In the genomic region with DNA sequence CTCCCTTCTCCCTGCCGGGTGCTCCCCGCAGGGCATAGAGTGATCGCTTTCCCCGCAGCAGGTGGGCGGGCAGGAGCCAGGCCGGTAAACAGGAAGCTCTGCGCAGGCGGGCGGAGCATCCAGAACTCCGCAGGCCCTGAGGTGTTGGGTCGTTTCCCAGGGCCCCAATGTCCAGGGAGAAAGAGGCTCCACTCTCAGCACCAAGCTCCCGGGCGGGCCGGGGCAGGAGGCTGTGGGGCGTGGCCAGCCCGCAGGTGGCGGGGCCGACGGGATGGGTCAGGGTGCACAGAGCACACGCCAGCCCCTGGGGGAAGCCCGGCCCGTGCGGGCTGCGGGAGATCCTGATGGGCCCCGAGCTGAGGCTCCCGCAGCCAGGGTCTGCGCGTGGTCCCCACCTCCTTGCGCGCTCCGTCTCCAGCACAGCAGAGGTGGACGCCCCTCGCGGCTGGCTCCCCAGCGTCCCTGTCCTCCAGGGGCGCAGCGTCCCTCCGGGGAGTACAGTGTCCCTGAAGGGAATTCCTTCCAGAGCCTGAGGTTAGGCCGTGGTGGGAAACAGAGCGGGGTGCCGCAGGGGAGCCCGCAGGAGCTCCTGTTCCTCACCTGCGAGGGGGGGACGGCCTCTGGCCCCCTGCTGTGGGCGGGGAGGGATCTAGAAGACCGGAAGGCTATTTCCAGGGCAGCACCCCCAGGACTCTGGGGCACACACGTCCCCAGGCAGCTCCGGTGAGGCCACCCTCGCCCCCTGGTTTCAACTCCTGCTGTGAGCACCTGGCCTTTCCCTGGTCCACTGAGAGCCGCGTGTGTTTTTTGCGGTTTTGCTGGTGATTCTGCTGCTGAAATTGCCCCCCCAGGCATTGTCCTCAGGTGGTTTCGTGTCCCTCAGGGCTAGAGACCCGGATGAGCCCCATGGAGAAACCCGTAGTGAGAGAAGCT, we compare ENCODE assay signal across 8 cellular contexts. TPM values are rescaled to one million over a fixed set of nuclear protein-coding genes. Genes with fewer than 3 reads are reported as not detected.
DNase-seq lines count a peak whose midpoint lies in the region; ATAC-seq, FAIRE-seq and TF ChIP-seq lines count a peak whose summit lies in the region.

No MANE protein-coding gene starts in this region.

- peaks cover 53% of the 10 kb centered on the region for H4K20me1 ChIP-seq in osteoblast (ENCODE audit: insufficient read depth, low read length)

- no peaks in the 10 kb centered on the region for H3K27me3 ChIP-seq in duodenal mucosa (ENCODE audit: control insufficient read depth in 1 of 2, insufficient read depth in 2 of 2, low read length in 2 of 2)
- no peaks in the 10 kb centered on the region for H3K27me3 ChIP-seq in osteoblast (ENCODE audit: insufficient read depth, low read length)

- H3K4me3 ChIP-seq in duodenal mucosa (ENCODE audit: low read depth in 1 of 2, low read length in 2 of 2), result peak overlapping the region; percentile 54 to 58
- no peak overlapping the region for H3K4me3 ChIP-seq in osteoblast (ENCODE audit: insufficient read depth, low read length)

- H3K36me3 ChIP-seq in duodenal mucosa (ENCODE audit: control insufficient read depth in 1 of 2, insufficient read depth in 2 of 2, low read length in 2 of 2), result peaks cover 6 to 7% of the 10 kb centered on the region in 2 donors
- H3K36me3 ChIP-seq in osteoblast (ENCODE audit: insufficient read depth, low read length), result peaks cover 14% of the 10 kb centered on the region

- ATAC-seq in GM21786 (IDR thresholded peaks at IDR 0.05; ENCODE audit: unreplicated experiment) (no peak), HG02884 (IDR thresholded peaks at IDR 0.05; ENCODE audit: unreplicated experiment) (no peak)

- POLR2A ChIA-PET in RWPE1 (lab: Yijun Ruan, JAX; ENCODE audit: low non-redundant PET), result interaction anchor here (0.6 kb wide), 1 partner anchor 1831 kb away, joined by 3 read pairs; no protein-coding TSS in a partner anchor

- peak; percentile 9 for TF ChIP-seq CTCF in GM10266 (IDR thresholded peaks at IDR 0.05; ENCODE audit: control insufficient read depth, insufficient read depth, low read depth, missing control alignments)
- TF ChIP-seq CTCF in RWPE1 (conservative IDR thresholded peaks at IDR 0.05; ENCODE audit: low read depth), result no peak
- TF ChIP-seq CTCF in osteoblast (IDR thresholded peaks at IDR 0.05; ENCODE audit: extremely low read depth, low read depth, low read length), result no peak

- H2AFZ ChIP-seq in osteoblast (ENCODE audit: low read length), result no peak overlapping the region

- H3K9ac ChIP-seq in duodenal mucosa (ENCODE audit: low read depth in 1 of 2, low read length in 2 of 2), result peak overlapping the region; percentile 27 to 33

- no peak for FAIRE-seq in HTR-8/SVneo (lab: Jason Lieb, UNC)

- H3K4me2 ChIP-seq in osteoblast (ENCODE audit: insufficient read depth, low read length), result no peak overlapping the region

- peaks cover 80% of the 10 kb centered on the region for H3K79me2 ChIP-seq in osteoblast (ENCODE audit: insufficient read depth, low read length)

- peak overlapping the region; percentile 44 for H3K27ac ChIP-seq in RWPE1
- no peak overlapping the region for H3K27ac ChIP-seq in duodenal mucosa (ENCODE audit: low read depth, low read length)
- H3K27ac ChIP-seq in osteoblast (ENCODE audit: low read depth, low read length), result no peak overlapping the region

- peaks cover 0 to 5% of the 10 kb centered on the region in 2 donors for H3K9me3 ChIP-seq in duodenal mucosa (ENCODE audit: control insufficient read depth in 1 of 2, low read length in 2 of 2)
- H3K9me3 ChIP-seq in osteoblast (ENCODE audit: low read depth, low read length), result peaks cover 6% of the 10 kb centered on the region

- H3K4me1 ChIP-seq in duodenal mucosa (ENCODE audit: control insufficient read depth in 1 of 2, insufficient read depth in 2 of 2, low read length in 2 of 2) (peaks cover 5 to 15% of the 10 kb centered on the region in 2 donors), osteoblast (ENCODE audit: insufficient read depth, low read length) (no peaks in the 10 kb centered on the region)

- DNase-seq in GM10266 (ENCODE audit: extremely low spot score), result peak; percentile 75
- DNase-seq in RWPE1 (ENCODE audit: low spot score), result no peak
- DNase-seq in osteoblast (ENCODE audit: insufficient read length, low spot score, missing footprints), result peak; percentile 77
- DNase-seq in HTR-8/SVneo (ENCODE audit: insufficient read length, low spot score), result no peak
- no peak for DNase-seq in occipital lobe (lab: John Stamatoyannopoulos, UW)

- CTCF ChIA-PET in RWPE1 (lab: Yijun Ruan, JAX), result interaction anchor here (0.6 kb wide), 1 partner anchor 1099 kb away, joined by 3 read pairs; no protein-coding TSS in a partner anchor

RNA-seq across cellular contexts. Expression of a gene that starts 12.2 kb away (rescaled TPM):
- total RNA-seq in osteoblast, result 30.4 and 31.5 TPM in 2 replicates
- total RNA-seq in occipital lobe, result 19.8 TPM

RNA-seq across cellular contexts. Expression of a gene that starts 20.1 kb away (rescaled TPM):
- total RNA-seq in osteoblast, result not detected in 2 replicates
- not detected for total RNA-seq in occipital lobe

Comparison
In these comparisons a context has a peak if more than half of its experiments do, and no peak if none do; other contexts are left out.
1. DNase-seq: peak in GM10266 (single experiment) and osteoblast (single experiment); none in RWPE1 (single experiment), HTR-8/SVneo (single experiment) and occipital lobe (single experiment).